Comparison of ENCODE assay signal across 1 cellular context in genomic region chr11:62444271-62444833, GRCh38.
TF ChIP-seq lines count a peak whose summit lies in the region.

No MANE protein-coding gene starts in this region.

TF ChIP-seq in GM23338, 12 proteins besides CTCF, POLR2A, EP300 and RAD21 (continued from another document):
- TF ChIP-seq, protein P1, sequence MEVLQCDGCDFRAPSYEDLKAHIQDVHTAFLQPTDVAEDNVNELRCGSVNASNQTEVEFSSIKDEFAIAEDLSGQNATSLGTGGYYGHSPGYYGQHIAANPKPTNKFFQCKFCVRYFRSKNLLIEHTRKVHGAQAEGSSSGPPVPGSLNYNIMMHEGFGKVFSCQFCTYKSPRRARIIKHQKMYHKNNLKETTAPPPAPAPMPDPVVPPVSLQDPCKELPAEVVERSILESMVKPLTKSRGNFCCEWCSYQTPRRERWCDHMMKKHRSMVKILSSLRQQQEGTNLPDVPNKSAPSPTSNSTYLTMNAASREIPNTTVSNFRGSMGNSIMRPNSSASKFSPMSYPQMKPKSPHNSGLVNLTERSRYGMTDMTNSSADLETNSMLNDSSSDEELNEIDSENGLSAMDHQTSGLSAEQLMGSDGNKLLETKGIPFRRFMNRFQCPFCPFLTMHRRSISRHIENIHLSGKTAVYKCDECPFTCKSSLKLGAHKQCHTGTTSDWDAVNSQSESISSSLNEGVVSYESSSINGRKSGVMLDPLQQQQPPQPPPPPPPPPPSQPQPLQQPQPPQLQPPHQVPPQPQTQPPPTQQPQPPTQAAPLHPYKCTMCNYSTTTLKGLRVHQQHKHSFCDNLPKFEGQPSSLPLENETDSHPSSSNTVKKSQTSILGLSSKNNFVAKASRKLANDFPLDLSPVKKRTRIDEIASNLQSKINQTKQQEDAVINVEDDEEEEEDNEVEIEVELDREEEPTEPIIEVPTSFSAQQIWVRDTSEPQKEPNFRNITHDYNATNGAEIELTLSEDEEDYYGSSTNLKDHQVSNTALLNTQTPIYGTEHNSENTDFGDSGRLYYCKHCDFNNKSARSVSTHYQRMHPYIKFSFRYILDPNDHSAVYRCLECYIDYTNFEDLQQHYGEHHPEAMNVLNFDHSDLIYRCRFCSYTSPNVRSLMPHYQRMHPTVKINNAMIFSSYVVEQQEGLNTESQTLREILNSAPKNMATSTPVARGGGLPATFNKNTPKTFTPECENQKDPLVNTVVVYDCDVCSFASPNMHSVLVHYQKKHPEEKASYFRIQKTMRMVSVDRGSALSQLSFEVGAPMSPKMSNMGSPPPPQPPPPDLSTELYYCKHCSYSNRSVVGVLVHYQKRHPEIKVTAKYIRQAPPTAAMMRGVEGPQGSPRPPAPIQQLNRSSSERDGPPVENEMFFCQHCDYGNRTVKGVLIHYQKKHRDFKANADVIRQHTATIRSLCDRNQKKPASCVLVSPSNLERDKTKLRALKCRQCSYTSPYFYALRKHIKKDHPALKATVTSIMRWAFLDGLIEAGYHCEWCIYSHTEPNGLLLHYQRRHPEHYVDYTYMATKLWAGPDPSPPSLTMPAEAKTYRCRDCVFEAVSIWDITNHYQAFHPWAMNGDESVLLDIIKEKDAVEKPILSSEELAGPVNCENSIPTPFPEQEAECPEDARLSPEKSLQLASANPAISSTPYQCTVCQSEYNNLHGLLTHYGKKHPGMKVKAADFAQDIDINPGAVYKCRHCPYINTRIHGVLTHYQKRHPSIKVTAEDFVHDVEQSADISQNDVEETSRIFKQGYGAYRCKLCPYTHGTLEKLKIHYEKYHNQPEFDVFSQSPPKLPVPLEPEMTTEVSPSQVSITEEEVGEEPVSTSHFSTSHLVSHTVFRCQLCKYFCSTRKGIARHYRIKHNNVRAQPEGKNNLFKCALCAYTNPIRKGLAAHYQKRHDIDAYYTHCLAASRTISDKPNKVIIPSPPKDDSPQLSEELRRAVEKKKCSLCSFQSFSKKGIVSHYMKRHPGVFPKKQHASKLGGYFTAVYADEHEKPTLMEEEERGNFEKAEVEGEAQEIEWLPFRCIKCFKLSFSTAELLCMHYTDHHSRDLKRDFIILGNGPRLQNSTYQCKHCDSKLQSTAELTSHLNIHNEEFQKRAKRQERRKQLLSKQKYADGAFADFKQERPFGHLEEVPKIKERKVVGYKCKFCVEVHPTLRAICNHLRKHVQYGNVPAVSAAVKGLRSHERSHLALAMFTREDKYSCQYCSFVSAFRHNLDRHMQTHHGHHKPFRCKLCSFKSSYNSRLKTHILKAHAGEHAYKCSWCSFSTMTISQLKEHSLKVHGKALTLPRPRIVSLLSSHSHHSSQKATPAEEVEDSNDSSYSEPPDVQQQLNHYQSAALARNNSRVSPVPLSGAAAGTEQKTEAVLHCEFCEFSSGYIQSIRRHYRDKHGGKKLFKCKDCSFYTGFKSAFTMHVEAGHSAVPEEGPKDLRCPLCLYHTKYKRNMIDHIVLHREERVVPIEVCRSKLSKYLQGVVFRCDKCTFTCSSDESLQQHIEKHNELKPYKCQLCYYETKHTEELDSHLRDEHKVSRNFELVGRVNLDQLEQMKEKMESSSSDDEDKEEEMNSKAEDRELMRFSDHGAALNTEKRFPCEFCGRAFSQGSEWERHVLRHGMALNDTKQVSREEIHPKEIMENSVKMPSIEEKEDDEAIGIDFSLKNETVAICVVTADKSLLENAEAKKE (CRISPR knock-in tag; IDR thresholded peaks at IDR 0.05): no peak
- TF ChIP-seq ZNF114 (CRISPR knock-in tag; IDR thresholded peaks at IDR 0.05) (no peak), REST (IDR thresholded peaks at IDR 0.05; ENCODE audit: unreplicated experiment) (no peak), EZH2phosphoT487 (IDR thresholded peaks at IDR 0.05; ENCODE audit: unreplicated experiment) (no peak), POLR2AphosphoS5 (IDR thresholded peaks at IDR 0.05; ENCODE audit: low read depth) (no peak)
